ENCODE assay signal across 9 cellular contexts in the genomic region with DNA sequence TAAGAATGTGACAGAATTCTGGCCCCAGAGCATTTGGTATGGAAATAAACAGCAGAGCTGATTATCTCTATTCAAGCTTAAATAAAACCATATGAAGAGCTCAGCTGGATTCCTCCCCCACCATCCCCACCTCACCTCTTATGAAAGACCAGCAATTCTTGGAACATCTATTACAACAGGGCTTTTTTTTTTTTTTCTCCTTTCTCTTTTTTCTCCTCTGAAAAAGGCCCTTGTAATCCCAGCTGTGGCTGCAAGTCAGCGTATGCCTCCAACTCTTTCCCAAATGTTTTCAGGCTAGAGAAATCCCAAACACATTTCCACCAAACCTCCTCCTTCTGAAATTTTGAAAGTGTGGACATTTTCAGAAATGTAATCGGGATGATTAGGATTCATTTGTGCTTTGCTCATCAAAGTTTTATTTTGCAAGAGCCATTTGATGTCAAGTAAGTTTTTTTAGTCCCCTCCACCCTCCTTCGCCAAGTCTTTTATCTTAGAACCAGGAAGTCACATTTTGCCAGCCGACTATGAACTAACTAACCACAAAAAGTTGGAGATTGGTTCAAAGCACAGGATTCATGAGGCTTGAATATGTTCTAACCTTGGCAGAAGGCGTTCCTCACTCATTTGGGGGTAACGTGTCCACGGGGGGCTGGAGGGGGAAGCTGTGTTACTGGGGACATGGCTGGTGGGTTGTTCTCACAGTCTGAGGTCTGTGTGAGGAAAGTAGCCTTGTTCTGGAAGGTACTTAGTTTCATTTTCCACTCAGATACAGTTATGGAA.
DNase-seq lines count a peak whose midpoint lies in the region; ATAC-seq and TF ChIP-seq lines count a peak whose summit lies in the region.
"Had no signal": no experiment of that assay in that cellular context is flagged by ENCODE, and none has a peak within 500 bp of the region (broad histone marks: within the 10 kb centered on the region; RNA-seq: fewer than 3 reads in every experiment).

No MANE protein-coding gene starts in this region.

- no peak overlapping the region for H3K14ac ChIP-seq in neuronal stem cell (ENCODE audit: low read length)

- no peak overlapping the region for H3K9ac ChIP-seq in neuronal stem cell (ENCODE audit: low read depth, low read length, poor library complexity)

- no peak for TF ChIP-seq POLR2A in esophagus muscularis mucosa (IDR thresholded peaks at IDR 0.05; ENCODE audit: low read depth)

- no peaks in the 10 kb centered on the region for H3K4me1 Mint-ChIP-seq in effector memory CD8-positive, alpha-beta T cell (ENCODE audit: low read depth in 2 of 2)

- peak overlapping the region; percentile 42 for H2AFZ ChIP-seq in neuronal stem cell (ENCODE audit: low read length)

- no peak overlapping the region for H3K23ac ChIP-seq in neuronal stem cell (ENCODE audit: low read depth, low read length, poor library complexity)

- no peak overlapping the region for H2BK15ac ChIP-seq in neuronal stem cell (ENCODE audit: low read length)

- H3K4me3 ChIP-seq in esophagus muscularis mucosa (peak overlapping the region; percentile 23 to 47 (median 27)), neuronal stem cell (ENCODE audit: low read length in 2 of 2) (no peak overlapping the region)

- no peak overlapping the region for H3K4me3 Mint-ChIP-seq in effector memory CD8-positive, alpha-beta T cell

- H2BK5ac ChIP-seq in neuronal stem cell (ENCODE audit: low read length): no peak overlapping the region

- no peaks in the 10 kb centered on the region for H3K9me3 ChIP-seq in esophagus muscularis mucosa
- peaks cover 1 to 6% of the 10 kb centered on the region in 2 donors for H3K9me3 ChIP-seq in neuronal stem cell (replicated peaks in 1 of 2; ENCODE audit: control insufficient read depth in 2 of 2, insufficient read depth in 1 of 2, low read depth in 1 of 2, low read length in 2 of 2)

- H3K4me1 ChIP-seq in esophagus muscularis mucosa: peaks cover 9 to 26% (median 19%) of the 10 kb centered on the region in 4 donors
- peaks cover 7 to 14% of the 10 kb centered on the region in 2 donors for H3K4me1 ChIP-seq in neuronal stem cell (ENCODE audit: control insufficient read depth in 2 of 2, insufficient read depth in 1 of 2, low read depth in 1 of 2, low read length in 2 of 2)

- TF ChIP-seq CTCF in esophagus muscularis mucosa (IDR thresholded peaks at IDR 0.05) (no peak), GM20000 (IDR thresholded peaks at IDR 0.05; ENCODE audit: extremely low read depth, missing control alignments) (no peak)

- H3K4me2 ChIP-seq in neuronal stem cell (ENCODE audit: insufficient read depth, low read length, poor library complexity, severe bottlenecking): no peak overlapping the region

- DNase-seq in AG08396 (ENCODE audit: low spot score) (peak; percentile 39), OCI-M1 (lab: John Stamatoyannopoulos, UW) (peak; percentile 66), esophagus muscularis mucosa (ENCODE audit: extremely low spot score) (no peak), neuronal stem cell (ENCODE audit: low spot score) (no peak), D341Med (ENCODE audit: low spot score) (no peak), GM20000 (ENCODE audit: low spot score) (no peak)
- DNase-seq in effector memory CD8-positive, alpha-beta T cell: no peak
- no peak for DNase-seq in activated naive CD4-positive, alpha-beta T cell treated with anti-CD3 and anti-CD28 coated beads, Interleukin-2, amount 50 U/mL, for 16 hours
- DNase-seq: NCI-H524 treated with DMSO at 0.1 percent for 48 hours had no signal

- no peaks in the 10 kb centered on the region for H3K36me3 Mint-ChIP-seq in effector memory CD8-positive, alpha-beta T cell (ENCODE audit: insufficient read depth)

- intact Hi-C loops in esophagus muscularis mucosa (cut with DNase I): no loop called here

- no peak for TF ChIP-seq EP300 in esophagus muscularis mucosa (IDR thresholded peaks at IDR 0.05)

- H2BK12ac ChIP-seq in neuronal stem cell (ENCODE audit: low read length): no peak overlapping the region

- H4K8ac ChIP-seq in neuronal stem cell (ENCODE audit: low read depth, low read length): no peak overlapping the region

- no peak overlapping the region for H2BK120ac ChIP-seq in neuronal stem cell (ENCODE audit: low read depth, low read length)

- H3K27me3 ChIP-seq in esophagus muscularis mucosa: no peaks in the 10 kb centered on the region
- H3K27me3 ChIP-seq in neuronal stem cell (ENCODE audit: control insufficient read depth in 3 of 3, insufficient read depth in 3 of 3, low read depth in 1 of 3, low read length in 3 of 3): no peaks in the 10 kb centered on the region

- no peaks in the 10 kb centered on the region for H3K79me1 ChIP-seq in neuronal stem cell (ENCODE audit: low read depth, low read length)

- H3K9me3 Mint-ChIP-seq in effector memory CD8-positive, alpha-beta T cell: peaks cover 6 to 9% of the 10 kb centered on the region in 2 donors

- H3K27ac ChIP-seq in esophagus muscularis mucosa (replicated peaks in 1 of 4) (peak overlapping the region; percentile 63 to 75 (median 66)), neuronal stem cell (replicated peaks; ENCODE audit: low read length) (peak overlapping the region; percentile 37)

- 43% methylated on average over 7 of the region's 7 CpGs for WGBS in esophagus muscularis mucosa
- WGBS in neuronal stem cell (ENCODE audit: extremely low coverage in 2 of 2, insufficient read length in 2 of 2, insufficient replicate concordance in 1 of 2), 2 donors: no CpG with 5 or more reads among the region's 7 CpGs

- no peak overlapping the region for H3K27ac Mint-ChIP-seq in effector memory CD8-positive, alpha-beta T cell

- H3K27me3 Mint-ChIP-seq in effector memory CD8-positive, alpha-beta T cell: no peaks in the 10 kb centered on the region

- H2AK5ac ChIP-seq in neuronal stem cell (ENCODE audit: low read depth, low read length): no peak overlapping the region

- ATAC-seq in effector memory CD8-positive, alpha-beta T cell (replicated peaks): no peak

- no peak overlapping the region for H4K91ac ChIP-seq in neuronal stem cell (ENCODE audit: low read depth, low read length, poor library complexity)

- peak overlapping the region; percentile 67 for H3K18ac ChIP-seq in neuronal stem cell (ENCODE audit: low read length)

- H3K36me3 ChIP-seq in esophagus muscularis mucosa (no peaks in the 10 kb centered on the region), neuronal stem cell (replicated peaks in 1 of 2; ENCODE audit: control insufficient read depth in 2 of 2, insufficient read depth in 2 of 2, low read length in 2 of 2) (no peaks in the 10 kb centered on the region)

- no peak overlapping the region for H3K4ac ChIP-seq in neuronal stem cell (ENCODE audit: low read length)

Comparison
In these comparisons a context has a peak if more than half of its experiments do, and no peak if none do; other contexts are left out.
1. DNase-seq: peak in AG08396 (single experiment) and OCI-M1 (single experiment); none in esophagus muscularis mucosa (single experiment), neuronal stem cell (single experiment), D341Med (single experiment), GM20000 (single experiment), effector memory CD8-positive, alpha-beta T cell (0 of 3) and activated naive CD4-positive, alpha-beta T cell treated with anti-CD3 and anti-CD28 coated beads, Interleukin-2, amount 50 U/mL, for 16 hours (single experiment).
2. H3K4me3 ChIP-seq: peak in esophagus muscularis mucosa (4 of 4); none in neuronal stem cell (0 of 2).